8 cellular contexts compared by ENCODE assay signal in genomic region chr11:119671561-119672015, GRCh38. TPM values are rescaled to one million over a fixed set of nuclear protein-coding genes. Genes with fewer than 3 reads are reported as not detected.
A peak's percentile ranks its signal among the peaks of the same experiment; 100 is the strongest.
DNase-seq lines count a peak whose midpoint lies in the region; TF ChIP-seq lines count a peak whose summit lies in the region.

No MANE protein-coding gene starts in this region.

- TF ChIP-seq CTCF in AG04450 (IDR thresholded peaks at IDR 0.05; ENCODE audit: low read depth, low read length) (no peak), coronary artery (IDR thresholded peaks at IDR 0.05) (no peak)

- DNase-seq in AG04450 (ENCODE audit: low read depth, low spot score) (peak; percentile 36), NCI-H2196 (lab: John Stamatoyannopoulos, UW; ENCODE audit: unreplicated experiment) (peak; percentile 46), mesenchymal stem cell (peak; percentile 52), kidney tubule cell (ENCODE audit: low spot score) (no peak), coronary artery (ENCODE audit: low spot score) (no peak), iPS-NIHi7 (ENCODE audit: extremely low spot score) (no peak)
- no peak for DNase-seq in central memory CD4-positive, alpha-beta T cell

- H3K14ac ChIP-seq in mesenchymal stem cell (ENCODE audit: low read length in 2 of 2), result peak overlapping the region in 1 of 2 experiments; percentile 57

- peak overlapping the region in 1 of 2 experiments; percentile 21 for H3K4ac ChIP-seq in mesenchymal stem cell (ENCODE audit: low read depth in 1 of 2, low read length in 2 of 2)

- H3K4me1 ChIP-seq in esophagus (ENCODE audit: control insufficient read depth in 2 of 2, insufficient read depth in 2 of 2, low read length in 1 of 2) (peaks cover 8 to 37% of the 10 kb centered on the region in 2 donors), mesenchymal stem cell (ENCODE audit: control insufficient read depth, insufficient read depth, low read depth, low read length) (peaks cover 14% of the 10 kb centered on the region)

- H3K23ac ChIP-seq in mesenchymal stem cell (ENCODE audit: low read length in 2 of 2), result no peak overlapping the region

- no peak overlapping the region for H2BK15ac ChIP-seq in mesenchymal stem cell (ENCODE audit: low read depth, poor library complexity, severe bottlenecking)

- POLR2A ChIA-PET in AG04450 (lab: Yijun Ruan, JAX), result interaction anchor here (1.0 to 1.6 kb wide), 5 partner anchors 38 to 73 kb away, joined by 3 to 8 read pairs (median 4); partner anchors contain the start of gene NECTIN1

- H3K27ac ChIP-seq in AG04450 (ENCODE audit: low read depth, low read length) (peak overlapping the region; percentile 70), esophagus (ENCODE audit: low read depth in 2 of 2, low read length in 1 of 2) (peak overlapping the region; percentile 46 to 77), mesenchymal stem cell (ENCODE audit: low read length, poor library complexity, severe bottlenecking) (no peak overlapping the region), coronary artery (no peak overlapping the region)

- no peak overlapping the region for H2AK5ac ChIP-seq in mesenchymal stem cell (ENCODE audit: low read length, severe bottlenecking)

- H3K79me1 ChIP-seq in mesenchymal stem cell (replicated peaks; ENCODE audit: low read length, poor library complexity, severe bottlenecking), result no peaks in the 10 kb centered on the region

- H3K9me3 ChIP-seq in AG04450 (ENCODE audit: control insufficient read depth, insufficient read depth, low read length), result no peaks in the 10 kb centered on the region
- peaks cover 0 to 4% of the 10 kb centered on the region in 2 donors for H3K9me3 ChIP-seq in esophagus (ENCODE audit: control insufficient read depth in 2 of 2, insufficient read depth in 1 of 2, low read depth in 1 of 2, low read length in 1 of 2)
- H3K9me3 ChIP-seq in mesenchymal stem cell (ENCODE audit: control insufficient read depth, low read length), result no peaks in the 10 kb centered on the region

- H2BK12ac ChIP-seq in mesenchymal stem cell (ENCODE audit: low read length in 2 of 2), result peak overlapping the region; percentile 20 to 87

- peak overlapping the region; percentile 76 for H4K91ac ChIP-seq in mesenchymal stem cell (ENCODE audit: low read length)

- H2BK5ac ChIP-seq in mesenchymal stem cell (ENCODE audit: low read depth, low read length, poor library complexity, severe bottlenecking), result no peak overlapping the region

- H3K9ac ChIP-seq in mesenchymal stem cell (ENCODE audit: low read length), result peak overlapping the region; percentile 63

- no peaks in the 10 kb centered on the region for H3K27me3 ChIP-seq in AG04450 (ENCODE audit: control insufficient read depth, insufficient read depth, low read length)
- no peaks in the 10 kb centered on the region for H3K27me3 ChIP-seq in esophagus (ENCODE audit: control insufficient read depth in 1 of 2, insufficient read depth in 2 of 2, low read length in 2 of 2)
- no peaks in the 10 kb centered on the region for H3K27me3 ChIP-seq in mesenchymal stem cell (ENCODE audit: control insufficient read depth in 1 of 2, insufficient read depth in 1 of 2, low read length in 2 of 2)

- H2AFZ ChIP-seq in mesenchymal stem cell (ENCODE audit: low read depth, low read length), result no peak overlapping the region

- peak overlapping the region; percentile 81 for H4K8ac ChIP-seq in mesenchymal stem cell (ENCODE audit: low read length)

- no peak overlapping the region for H2BK120ac ChIP-seq in mesenchymal stem cell (ENCODE audit: low read depth, low read length)

- CTCF ChIA-PET in AG04450 (lab: Charles Lee), result interaction anchor here (0.6 to 4.2 kb wide), 2 partner anchors 58 to 563 kb away, joined by 3 to 33 read pairs; partner anchors contain the start of gene NECTIN1

- H3K4me3 ChIP-seq in AG04450 (ENCODE audit: low read depth, low read length) (no peak overlapping the region), esophagus (ENCODE audit: low read depth in 1 of 2, low read length in 2 of 2) (no peak overlapping the region), mesenchymal stem cell (ENCODE audit: insufficient read depth in 1 of 2, low read depth in 1 of 2, low read length in 2 of 2) (peak overlapping the region in 1 of 2 experiments; percentile 43), coronary artery (no peak overlapping the region)

- peak overlapping the region; percentile 6 to 92 for H3K18ac ChIP-seq in mesenchymal stem cell (ENCODE audit: low read depth in 1 of 2, low read length in 2 of 2)

- H3K36me3 ChIP-seq in esophagus (ENCODE audit: control insufficient read depth in 2 of 2, insufficient read depth in 2 of 2, low read length in 1 of 2) (peaks cover 10 to 56% of the 10 kb centered on the region in 2 donors), mesenchymal stem cell (ENCODE audit: control insufficient read depth in 1 of 2, insufficient read depth in 2 of 2, low read depth in 1 of 2, low read length in 2 of 2) (peaks cover 14 to 38% of the 10 kb centered on the region in 2 experiments)

- no peak overlapping the region for H3K4me2 ChIP-seq in mesenchymal stem cell (ENCODE audit: low read length, poor library complexity, severe bottlenecking)

- 35 to 40% methylated on average over 12 of the region's 12 CpGs for WGBS in esophagus, 2 donors
- 59% methylated on average over 12 of the region's 12 CpGs for WGBS in mesenchymal stem cell

RNA-seq across cellular contexts. Expression of gene NECTIN1, which starts 57.4 kb away (rescaled TPM):
- polyA plus RNA-seq in AG04450 (2011; rRNA removed) (2.8 and 4.5 TPM in 2 replicates), esophagus (10 to 100 TPM; 79.6 to 89.9 TPM)
- polyA minus RNA-seq in AG04450 (2011; rRNA and poly(A)+ RNA removed), result 11.3 and 12.6 TPM in 2 replicates
- polyA plus RNA-seq in mesenchymal stem cell (2013, experiment 1 of 2), result 9.7 TPM
- polyA plus RNA-seq in mesenchymal stem cell (2013, experiment 2 of 2), result 10.0 TPM

Comparison
In these comparisons a context has a peak if more than half of its experiments do, and no peak if none do; other contexts are left out.
1. DNase-seq: peak in AG04450 (single experiment), NCI-H2196 (single experiment) and mesenchymal stem cell (single experiment); none in kidney tubule cell (single experiment), central memory CD4-positive, alpha-beta T cell (single experiment), coronary artery (single experiment) and iPS-NIHi7 (single experiment).
2. H3K27ac ChIP-seq: peak in AG04450 (single experiment) and esophagus (2 of 2); none in mesenchymal stem cell (single experiment) and coronary artery (0 of 2).
3. RNA of gene NECTIN1, which starts 57.4 kb away (polyA plus RNA-seq): 79.6 to 89.9 TPM in esophagus; 2.8 to 4.5 TPM in AG04450; every median in the first group is over 10 times any median in the second.